ENCODE assay signal across 1 cellular context in genomic region chr7:99616359-99617186, GRCh38.
TF ChIP-seq lines count a peak whose summit lies in the region.

Gene ZSCAN25 (plus strand): TSS chr7:99616946. CDS start chr7:99619607, 2,661 bp downstream.

TF ChIP-seq in K562, 482 proteins besides CTCF, POLR2A, EP300 and RAD21 (continued from another document and continues in another):
- peak; percentile 72 for TF ChIP-seq CCNT2 (IDR thresholded peaks at IDR 0.05; ENCODE audit: borderline replicate concordance, extremely low read depth, insufficient read length, low read depth, low read length)
- TF ChIP-seq VEZF1 (CRISPR knock-in tag; IDR thresholded peaks at IDR 0.05) = peak; percentile 25; the same call in 1 of the 2 replicates
- TF ChIP-seq ZNF79 (CRISPR knock-in tag; IDR thresholded peaks at IDR 0.05; ENCODE audit: low read depth) = no peak
- TF ChIP-seq TRIM25 (IDR thresholded peaks at IDR 0.05; ENCODE audit: borderline replicate concordance) = 0 out of 2 replicates have a peak, but pooled peaks have one; percentile 17
- peak; percentile 95 for TF ChIP-seq CBFB (CRISPR knock-in tag; IDR thresholded peaks at IDR 0.05)
- no peak for TF ChIP-seq TFE3 (CRISPR knock-in tag; IDR thresholded peaks at IDR 0.05)
- TF ChIP-seq ZNF583 (CRISPR knock-in tag; IDR thresholded peaks at IDR 0.05) = peak; percentile 58; the same call in 1 of the 2 replicates
- no peak for TF ChIP-seq BRF2 (IDR thresholded peaks at IDR 0.05; ENCODE audit: borderline replicate concordance, insufficient read depth, insufficient read length)
- peak; percentile 75 for TF ChIP-seq GATA2 (CRISPR knock-in tag; IDR thresholded peaks at IDR 0.05)
- no peak for TF ChIP-seq ZFPM2 (CRISPR knock-in tag; IDR thresholded peaks at IDR 0.05)
- TF ChIP-seq ZNF696 (CRISPR knock-in tag; conservative IDR thresholded peaks at IDR 0.05) = no peak
- TF ChIP-seq PTRF (tag; IDR thresholded peaks at IDR 0.05) = no peak
- peak; percentile 81 for TF ChIP-seq CREB1 (IDR thresholded peaks at IDR 0.05)
- peak; percentile 86 for TF ChIP-seq CREB1 (CRISPR knock-in tag; IDR thresholded peaks at IDR 0.05)
- TF ChIP-seq ZNF12 (CRISPR knock-in tag; IDR thresholded peaks at IDR 0.05) = peak; percentile 82
- TF ChIP-seq PURB (CRISPR knock-in tag; IDR thresholded peaks at IDR 0.05; ENCODE audit: low read depth) = no peak
- no peak for TF ChIP-seq RREB1 (CRISPR knock-in tag; IDR thresholded peaks at IDR 0.05)
- TF ChIP-seq MLX (CRISPR knock-in tag; conservative IDR thresholded peaks at IDR 0.05) = peak in 1 of 2 experiments; percentile 78; a peak in 1 of 4 replicates
- no peak for TF ChIP-seq HMG20A (CRISPR knock-in tag; conservative IDR thresholded peaks at IDR 0.05)
- TF ChIP-seq HNRNPL (IDR thresholded peaks at IDR 0.05; ENCODE audit: low read depth, low read length) = 0 out of 2 replicates have a peak, but pooled peaks have one; percentile 49
- no peak; the same call in 1 of the 2 replicates for TF ChIP-seq CREB3 (tag; conservative IDR thresholded peaks at IDR 0.05; ENCODE audit: low read depth)
- TF ChIP-seq ZNF140 (CRISPR knock-in tag; IDR thresholded peaks at IDR 0.05) = no peak
- no peak for TF ChIP-seq HDAC6 (IDR thresholded peaks at IDR 0.05; ENCODE audit: low read depth, low read length)
- TF ChIP-seq ZNF175 (CRISPR knock-in tag; IDR thresholded peaks at IDR 0.05; ENCODE audit: low read depth) = no peak
- TF ChIP-seq AFF1 (IDR thresholded peaks at IDR 0.05; ENCODE audit: low read depth in 1 of 2, partially characterized antibody in 2 of 2) = peak in 1 of 2 experiments; percentile 61
- TF ChIP-seq ZNF282 (CRISPR knock-in tag; IDR thresholded peaks at IDR 0.05) = no peak
- TF ChIP-seq POLR2B (IDR thresholded peaks at IDR 0.05; ENCODE audit: low read depth, partially characterized antibody) = peak; percentile 95
- no peak for TF ChIP-seq BDP1 (IDR thresholded peaks at IDR 0.05; ENCODE audit: insufficient read depth, insufficient read length)
- TF ChIP-seq ADNP (tag; IDR thresholded peaks at IDR 0.05) = peak; percentile 95
- no peak for TF ChIP-seq MAFF (IDR thresholded peaks at IDR 0.05; ENCODE audit: low read length)
- peak; percentile 92; the same call in 1 of the 2 replicates for TF ChIP-seq FOXK1 (CRISPR knock-in tag; IDR thresholded peaks at IDR 0.05; ENCODE audit: borderline replicate concordance)
- no peak for TF ChIP-seq FOXJ3 (CRISPR knock-in tag; IDR thresholded peaks at IDR 0.05)
- TF ChIP-seq GABPA (tag; conservative IDR thresholded peaks at IDR 0.05; ENCODE audit: low read depth) = peak; percentile 100
- no peak for TF ChIP-seq SMARCC2 (IDR thresholded peaks at IDR 0.05; ENCODE audit: low read depth)
- TF ChIP-seq ZNF398 (CRISPR knock-in tag; IDR thresholded peaks at IDR 0.05) = no peak
- TF ChIP-seq NCOA6 (IDR thresholded peaks at IDR 0.05) = no peak
